Comparison of ENCODE assay signal across 13 cellular contexts in the genomic region with DNA sequence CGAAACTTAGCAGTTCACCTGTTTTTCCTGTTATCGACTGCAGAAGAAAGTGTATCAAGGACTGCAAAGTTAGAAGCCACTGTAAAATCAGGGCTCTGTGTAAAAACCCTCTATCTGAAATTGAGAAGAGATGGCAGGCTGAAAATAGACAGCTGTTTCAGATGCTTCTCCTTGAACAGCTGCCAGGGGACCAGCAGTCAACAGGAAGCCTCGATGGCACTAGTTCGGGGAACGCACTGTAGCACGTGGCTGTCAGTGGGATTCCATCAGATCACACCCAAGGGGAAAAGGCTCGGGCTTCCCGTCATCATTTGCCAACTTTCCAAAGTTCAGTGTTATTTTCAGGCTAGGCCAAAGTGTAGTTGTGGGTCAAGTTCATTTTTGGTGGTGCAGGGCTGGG.
DNase-seq lines count a peak whose midpoint lies in the region; ATAC-seq and TF ChIP-seq lines count a peak whose summit lies in the region.
"Had no signal": no experiment of that assay in that cellular context is flagged by ENCODE, and none has a peak within 500 bp of the region (broad histone marks: within the 10 kb centered on the region; RNA-seq: fewer than 3 reads in every experiment).

No MANE protein-coding gene starts in this region.

- H3K27ac ChIP-seq in colonic mucosa (no peak overlapping the region), lower lobe of right lung (no peak overlapping the region), spleen (peak overlapping the region in 1 of 8 donors; percentile 13)
- H3K27ac ChIP-seq: Peyer's patch had no signal

- WGBS in spleen, 5 donors, result 21 to 36% (median 31%) methylated on average over 8 of the region's 8 CpGs

- no peak for TF ChIP-seq CTCF in colonic mucosa (IDR thresholded peaks at IDR 0.05)
- no peak for TF ChIP-seq CTCF in lower lobe of right lung (IDR thresholded peaks at IDR 0.05)
- no peak for TF ChIP-seq CTCF in spleen (IDR thresholded peaks at IDR 0.05 in 8 of 11, conservative IDR thresholded peaks at IDR 0.05 in 3 of 11)

- ATAC-seq in GM21390 (IDR thresholded peaks at IDR 0.05; ENCODE audit: unreplicated experiment), result peak; percentile 46
- ATAC-seq in lower lobe of right lung, result peak; percentile 45 to 51
- no peak for ATAC-seq in HG03159 (IDR thresholded peaks at IDR 0.05; ENCODE audit: unreplicated experiment)

- no peaks in the 10 kb centered on the region for H3K9me3 ChIP-seq in colonic mucosa
- no peaks in the 10 kb centered on the region for H3K9me3 ChIP-seq in lower lobe of right lung
- H3K9me3 ChIP-seq in spleen, result no peaks in the 10 kb centered on the region
- H3K9me3 ChIP-seq: BE2C, Peyer's patch had no signal

- no peak overlapping the region for H3K9ac ChIP-seq in colonic mucosa (ENCODE audit: low read depth in 2 of 2, low read length in 2 of 2)

- DNase-seq in colonic mucosa (peak; percentile 18), lower lobe of right lung (no peak), spleen (peak; percentile 78), SK-N-DZ (ENCODE audit: low spot score) (no peak), NCI-H1436 treated with DMSO at 0.1 percent for 48 hours (lab: John Stamatoyannopoulos, UW) (no peak), NCI-H524 (lab: John Stamatoyannopoulos, UW) (no peak)
- DNase-seq: BE2C; NCI-H2107; NCI-H774; Peyer's patch; stimulated activated CD4-positive, alpha-beta T cell treated with anti-CD3 and anti-CD28 coated beads, Interleukin-2, amount 100 ng/mL, for 24 hours had no signal

- H3K4me1 ChIP-seq in colonic mucosa, result no peaks in the 10 kb centered on the region
- no peaks in the 10 kb centered on the region for H3K4me1 ChIP-seq in lower lobe of right lung
- H3K4me1 ChIP-seq in spleen, result peaks cover 9 to 42% (median 15%) of the 10 kb centered on the region in 6 donors
- H3K4me1 ChIP-seq: Peyer's patch had no signal

- intact Hi-C loops in colonic mucosa (cut with DNase I) (no loop called here), lower lobe of right lung (cut with DNase I) (no loop called here), spleen (cut with DNase I; ENCODE audit: low total_unique reads) (no loop called here)

- no peak for TF ChIP-seq POLR2A in spleen (IDR thresholded peaks at IDR 0.05)

- H3K27me3 ChIP-seq in colonic mucosa (no peaks in the 10 kb centered on the region), lower lobe of right lung (ENCODE audit: low read depth) (no peaks in the 10 kb centered on the region), spleen (replicated peaks in 1 of 7) (no peaks in the 10 kb centered on the region)
- H3K27me3 ChIP-seq: BE2C, Peyer's patch had no signal

- H3K36me3 ChIP-seq in colonic mucosa, result no peaks in the 10 kb centered on the region
- no peaks in the 10 kb centered on the region for H3K36me3 ChIP-seq in lower lobe of right lung
- no peaks in the 10 kb centered on the region for H3K36me3 ChIP-seq in spleen
- H3K36me3 ChIP-seq: BE2C, Peyer's patch had no signal

- H3K4me3 ChIP-seq in colonic mucosa, result no peak overlapping the region
- H3K4me3 ChIP-seq in lower lobe of right lung, result no peak overlapping the region
- H3K4me3 ChIP-seq in spleen, result no peak overlapping the region
- H3K4me3 ChIP-seq: Peyer's patch had no signal

Comparison
In these comparisons a context has a peak if more than half of its experiments do, and no peak if none do; other contexts are left out.
1. DNase-seq: peak in colonic mucosa (single experiment) and spleen (single experiment); none in lower lobe of right lung (single experiment), SK-N-DZ (single experiment), NCI-H1436 treated with DMSO at 0.1 percent for 48 hours (single experiment) and NCI-H524 (0 of 2).